In the genomic region with DNA sequence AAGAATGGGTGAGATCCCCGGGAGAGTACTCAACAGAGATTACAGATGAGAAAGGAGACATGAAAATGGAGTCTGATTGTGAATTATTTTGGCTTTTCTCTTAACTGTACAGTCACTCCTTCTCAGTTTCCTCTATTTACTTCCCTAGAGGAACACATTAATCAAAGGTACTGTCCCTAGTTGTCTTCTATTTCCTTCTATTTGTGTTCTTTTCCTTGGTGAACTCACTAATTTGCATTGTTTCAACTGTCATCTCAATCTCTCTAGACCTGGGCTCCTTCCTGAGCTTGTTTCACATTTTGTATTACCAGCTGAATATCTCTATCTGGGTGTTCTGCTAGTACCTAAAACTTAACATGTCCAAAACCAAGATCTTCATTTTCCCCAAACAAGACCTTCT, we compare ENCODE assay signal across 12 cellular contexts.
"Had no signal": no experiment of that assay in that cellular context is flagged by ENCODE, and none has a peak within 500 bp of the region (broad histone marks: within the 10 kb centered on the region; RNA-seq: fewer than 3 reads in every experiment).

No MANE protein-coding gene starts in this region.

- H3K27me3 Mint-ChIP-seq: activated CD4-positive, alpha-beta memory T cell treated with anti-CD3 and anti-CD28 coated beads for 36 hours had no signal

- H3K4me3 Mint-ChIP-seq: activated CD4-positive, alpha-beta memory T cell treated with anti-CD3 and anti-CD28 coated beads for 36 hours; mesothelial cell of epicardium had no signal

- H3K9me3 Mint-ChIP-seq: activated CD4-positive, alpha-beta memory T cell treated with anti-CD3 and anti-CD28 coated beads for 36 hours had no signal

- H3K36me3 Mint-ChIP-seq: mesothelial cell of epicardium had no signal

- H3K9me3 ChIP-seq: colonic mucosa, SK-N-SH, thyroid gland, uterus had no signal

- H3K27ac Mint-ChIP-seq: activated CD4-positive, alpha-beta memory T cell treated with anti-CD3 and anti-CD28 coated beads for 36 hours; mesothelial cell of epicardium had no signal

- DNase-seq: activated CD4-positive, alpha-beta memory T cell treated with anti-CD3 and anti-CD28 coated beads for 36 hours; activated CD8-positive, alpha-beta memory T cell treated with anti-CD3 and anti-CD28 coated beads, Interleukin-2, amount 50 U/mL, for 4 hours; activated effector memory CD4-positive, alpha-beta T cell treated with Interleukin-2 at 50 U/mL for 16 hours; colonic mucosa; effector CD8-positive, alpha-beta T cell; SK-N-SH; stimulated activated CD4-positive, alpha-beta T cell treated with anti-CD3 and anti-CD28 coated beads, Interleukin-4, amount 100 ng/mL, for 1 hour; stimulated activated CD8-positive, alpha-beta memory T cell treated with anti-CD3 and anti-CD28 coated beads, Interleukin-4, amount 100 ng/mL, for 48 hours; T-helper 1 cell; thyroid gland; uterus had no signal

- H3K4me1 Mint-ChIP-seq: mesothelial cell of epicardium had no signal
